In the genomic region with DNA sequence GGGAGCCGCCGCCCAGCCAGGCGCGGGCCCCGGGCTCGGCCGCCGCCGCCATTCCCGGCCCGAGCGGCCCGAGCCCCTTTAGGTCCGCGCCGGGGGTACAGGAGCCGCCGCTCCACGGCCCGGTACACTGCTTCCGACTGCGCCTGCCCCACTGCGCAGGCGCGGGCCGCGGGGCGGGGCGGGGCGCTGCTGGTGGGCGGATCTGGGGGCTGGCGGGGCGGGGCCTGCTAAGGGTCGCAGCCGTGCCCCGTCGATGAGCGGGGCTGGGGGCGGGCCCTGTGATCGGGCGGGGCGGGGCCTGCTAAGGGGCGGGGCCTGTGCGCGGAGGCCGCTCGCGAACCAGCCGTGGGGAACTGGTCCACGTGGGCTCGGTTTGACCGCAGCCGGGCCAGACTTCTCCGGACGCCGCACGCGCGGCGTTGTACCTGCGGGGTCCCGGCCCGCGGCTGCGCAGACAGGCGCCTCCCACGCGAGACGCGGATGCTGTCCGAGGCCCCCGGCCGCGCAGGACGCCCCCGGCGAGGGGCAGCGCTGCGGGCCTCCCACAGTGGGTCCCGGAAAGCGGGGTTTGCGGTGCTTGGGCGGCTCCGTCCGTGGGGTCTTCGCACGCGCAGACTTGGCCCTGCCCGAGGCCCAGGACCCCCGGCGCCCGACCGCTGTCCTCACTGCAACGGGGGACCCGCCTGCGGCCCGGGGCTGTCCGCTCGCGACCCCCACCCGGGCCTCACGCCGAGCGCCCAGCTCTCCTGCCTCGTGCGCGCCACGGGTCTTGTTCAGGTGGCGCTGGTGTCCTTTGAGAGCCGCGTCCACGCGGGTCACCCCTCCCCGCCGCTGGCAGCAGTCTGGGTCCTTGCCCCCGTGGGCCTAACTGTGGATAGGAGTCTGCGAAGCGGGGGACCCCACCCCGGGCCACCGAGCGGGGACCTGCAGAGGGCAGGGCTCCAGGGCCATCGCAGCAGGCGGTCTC, we compare ENCODE assay signal across 8 cellular contexts. TPM values are rescaled to one million over a fixed set of nuclear protein-coding genes. Genes with fewer than 3 reads are reported as not detected.
A peak's percentile ranks its signal among the peaks of the same experiment; 100 is the strongest.
DNase-seq lines count a peak whose midpoint lies in the region; ATAC-seq and TF ChIP-seq lines count a peak whose summit lies in the region.

Gene DGKQ, minus strand, starts transcription at position 139 of the 967 bp plus-strand sequence. Its CDS starts 87 bp downstream, at position 52.

- H3K36me3 ChIP-seq in A673 (ENCODE audit: insufficient read depth, low read length, poor library complexity, severe bottlenecking) (no peaks in the 10 kb centered on the region), esophagus squamous epithelium (no peaks in the 10 kb centered on the region)

- BruUV-seq in A673 (replicated peaks; lab: Mats Ljungman, UMichigan) = no TSS peak

- CTCF ChIA-PET in A673 (lab: Charles Lee) = no interaction called here

- H3K27ac ChIP-seq in A673 (ENCODE audit: low read depth, low read length, poor library complexity, severe bottlenecking) = no peak within 1 kb of the TSS
- peak within 1 kb of the TSS; percentile 9 to 65 (median 40) for H3K27ac ChIP-seq in esophagus squamous epithelium

- H3K27me3 Mint-ChIP-seq in activated T-cell treated with anti-CD3 and anti-CD28 coated beads, Interleukin-2, amount 50 U/mL, for 24 hours = no peaks in the 10 kb centered on the region

- no peak within 1 kb of the TSS for H3K27ac Mint-ChIP-seq in activated T-cell treated with anti-CD3 and anti-CD28 coated beads, Interleukin-2, amount 50 U/mL, for 24 hours

- TF ChIP-seq CTCF in A673 (conservative IDR thresholded peaks at IDR 0.05; ENCODE audit: low read depth, low read length) (no peak), esophagus squamous epithelium (IDR thresholded peaks at IDR 0.05) (no peak)

- H3K27me3 ChIP-seq in A673 (replicated peaks; ENCODE audit: insufficient read depth, low read depth, low read length, poor library complexity) (no peaks in the 10 kb centered on the region), esophagus squamous epithelium (no peaks in the 10 kb centered on the region)

- peak in 1 of 4 donors; percentile 31 for TF ChIP-seq POLR2A in esophagus squamous epithelium (IDR thresholded peaks at IDR 0.05)

- peak; percentile 85 for DNase-seq in A673 (ENCODE audit: low spot score)
- peak; percentile 84 for DNase-seq in OCI-M1 (lab: John Stamatoyannopoulos, UW)
- peak; percentile 95 for DNase-seq in activated T-cell treated with anti-CD3 and anti-CD28 coated beads, Interleukin-2, amount 50 U/mL, for 24 hours
- DNase-seq in esophagus squamous epithelium (lab: John Stamatoyannopoulos, UW) = peak; percentile 27
- peak; percentile 85 for DNase-seq in myocyte (ENCODE audit: low read depth)
- peak; percentile 77 to 87 for DNase-seq in stimulated activated CD8-positive, alpha-beta memory T cell treated with anti-CD3 and anti-CD28 coated beads, Interleukin-7, amount 100 ng/mL, for 1 hour (ENCODE audit: low read depth in 2 of 2)

- ATAC-seq in GM19023 (IDR thresholded peaks at IDR 0.05; ENCODE audit: unreplicated experiment) (peak; percentile 60), HG03175 (IDR thresholded peaks at IDR 0.05; ENCODE audit: unreplicated experiment) (peak; percentile 64)

- peaks cover 16% of the 10 kb centered on the region for H3K4me1 Mint-ChIP-seq in activated T-cell treated with anti-CD3 and anti-CD28 coated beads, Interleukin-2, amount 50 U/mL, for 24 hours (ENCODE audit: low read depth)

- H3K9me3 ChIP-seq in A673 (ENCODE audit: low read depth, low read length, poor library complexity, severe bottlenecking) (no peaks in the 10 kb centered on the region), esophagus squamous epithelium (no peaks in the 10 kb centered on the region)

- H3K4me3 Mint-ChIP-seq in activated T-cell treated with anti-CD3 and anti-CD28 coated beads, Interleukin-2, amount 50 U/mL, for 24 hours = peak within 1 kb of the TSS; percentile 65

- no peaks in the 10 kb centered on the region for H3K36me3 Mint-ChIP-seq in activated T-cell treated with anti-CD3 and anti-CD28 coated beads, Interleukin-2, amount 50 U/mL, for 24 hours (ENCODE audit: low read depth)

- POLR2A ChIA-PET in A673 (lab: Charles Lee; ENCODE audit: low non-redundant PET) = no interaction called here

- no peaks in the 10 kb centered on the region for H3K9me3 Mint-ChIP-seq in activated T-cell treated with anti-CD3 and anti-CD28 coated beads, Interleukin-2, amount 50 U/mL, for 24 hours

- intact Hi-C loops in A673 (cut with micrococcal nuclease; ENCODE audit: unreplicated experiment) (no loop called here), esophagus squamous epithelium (cut with DNase I) (no loop called here)

- H3K4me3 ChIP-seq in A673 (ENCODE audit: low read depth, low read length, poor library complexity, severe bottlenecking) (peak within 1 kb of the TSS; percentile 76), esophagus squamous epithelium (peak within 1 kb of the TSS; percentile 55 to 95 (median 74))

- H3K4me1 ChIP-seq in A673 (ENCODE audit: insufficient read depth, low read length, poor library complexity, severe bottlenecking) = peaks cover under 1% of the 10 kb centered on the region
- peaks cover 20 to 38% (median 25%) of the 10 kb centered on the region in 3 donors for H3K4me1 ChIP-seq in esophagus squamous epithelium

- WGBS in esophagus squamous epithelium, 2 donors = 100% methylated on average over 5 of the region's 123 CpGs; no CpG with 5 or more reads in 1 of the 2 donors

RNA-seq across cellular contexts. Expression of gene DGKQ, which starts in this region (rescaled TPM):
- total RNA-seq in A673 (2021) (8.8 and 10.8 TPM in 2 replicates), esophagus squamous epithelium (10 to 100 TPM in 2 of 4 donors, 1 to 10 TPM in 2; 9.5 to 12.0 (median 10.7) TPM), myocyte (10.2 and 12.5 TPM in 2 replicates)
- 9.7 TPM for polyA plus RNA-seq in myocyte (2012)

Comparison
In these comparisons a context has a peak if more than half of its experiments do, and no peak if none do; other contexts are left out.
1. DNase-seq: peak in every context shown above with its lines; median percentile 95 in activated T-cell treated with anti-CD3 and anti-CD28 coated beads, Interleukin-2, amount 50 U/mL, for 24 hours; 85 in A673; 85 in myocyte; 84 in OCI-M1; 82 in stimulated activated CD8-positive, alpha-beta memory T cell treated with anti-CD3 and anti-CD28 coated beads, Interleukin-7, amount 100 ng/mL, for 1 hour; 27 in esophagus squamous epithelium.